8 cellular contexts compared by ENCODE assay signal in the genomic region with DNA sequence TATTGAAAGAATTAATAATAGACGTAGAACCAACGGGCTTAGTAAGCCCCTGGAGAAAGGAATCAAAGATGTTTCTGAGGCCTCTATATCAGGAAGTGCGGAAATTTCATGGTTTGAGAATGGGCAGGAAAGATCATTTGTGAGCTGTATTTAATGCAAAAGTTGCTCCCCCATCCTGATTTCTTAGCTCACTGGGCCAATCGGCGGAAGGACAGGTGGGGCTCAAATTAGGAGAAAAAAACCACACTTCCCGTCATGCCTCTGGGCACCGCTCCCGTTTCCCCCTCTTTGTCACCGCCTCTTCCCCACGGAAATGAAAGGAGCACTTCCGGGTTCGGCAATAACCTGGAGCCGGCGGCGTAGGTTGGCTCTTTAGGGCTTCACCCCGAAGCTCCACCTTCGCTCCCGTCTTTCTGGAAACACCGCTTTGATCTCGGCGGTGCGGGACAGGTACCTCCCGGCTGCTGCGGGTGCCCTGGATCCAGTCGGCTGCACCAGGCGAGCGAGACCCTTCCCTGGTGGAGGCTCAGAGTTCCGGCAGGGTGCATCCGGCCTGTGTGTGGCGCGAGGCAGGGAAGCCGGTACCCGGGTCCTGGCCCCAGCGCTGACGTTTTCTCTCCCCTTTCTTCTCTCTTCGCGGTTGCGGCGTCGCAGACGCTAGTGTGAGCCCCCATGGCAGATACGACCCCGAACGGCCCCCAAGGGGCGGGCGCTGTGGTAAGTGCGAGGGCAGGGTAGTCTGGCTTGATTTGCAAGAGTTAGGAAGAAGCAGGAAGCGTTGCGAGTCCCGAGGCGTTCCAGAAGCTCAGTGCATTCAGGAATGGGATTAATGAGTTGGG. TPM values are rescaled to one million over a fixed set of nuclear protein-coding genes. Genes with fewer than 3 reads are reported as not detected.
DNase-seq lines count a peak whose midpoint lies in the region; ATAC-seq and TF ChIP-seq lines count a peak whose summit lies in the region.

A gene with protein sequence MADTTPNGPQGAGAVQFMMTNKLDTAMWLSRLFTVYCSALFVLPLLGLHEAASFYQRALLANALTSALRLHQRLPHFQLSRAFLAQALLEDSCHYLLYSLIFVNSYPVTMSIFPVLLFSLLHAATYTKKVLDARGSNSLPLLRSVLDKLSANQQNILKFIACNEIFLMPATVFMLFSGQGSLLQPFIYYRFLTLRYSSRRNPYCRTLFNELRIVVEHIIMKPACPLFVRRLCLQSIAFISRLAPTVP (plus strand): TSS at position 617 of the 839 bp plus-strand sequence. CDS start 56 bp downstream, at position 673.

- ATAC-seq in GM19395 (IDR thresholded peaks at IDR 0.05; ENCODE audit: unreplicated experiment) = peak; percentile 95
- peak; percentile 80 for ATAC-seq in HG03565 (IDR thresholded peaks at IDR 0.05; ENCODE audit: unreplicated experiment)

- H3K27ac Mint-ChIP-seq in CD14-positive monocyte = peak within 1 kb of the TSS; percentile 98 to 100 (median 100)

- WGBS in liver = 2% methylated on average over 51 of the region's 51 CpGs

- peaks cover 0 to 4% (median 2%) of the 10 kb centered on the region in 3 donors for H3K27me3 Mint-ChIP-seq in CD14-positive monocyte (ENCODE audit: low read depth in 3 of 3)

- H3K4me1 ChIP-seq in liver (ENCODE audit: control insufficient read depth in 4 of 4, insufficient read depth in 4 of 4, low read length in 3 of 4) = peaks cover 6 to 35% (median 27%) of the 10 kb centered on the region in 4 donors

- peaks cover 64% of the 10 kb centered on the region for H3K4me1 Mint-ChIP-seq in CD14-positive monocyte

- peaks cover 23 to 32% of the 10 kb centered on the region in 2 donors for H3K36me3 Mint-ChIP-seq in CD14-positive monocyte

- peak within 1 kb of the TSS; percentile 82 to 94 (median 93) for H3K4me3 ChIP-seq in liver (ENCODE audit: low read depth in 1 of 3, low read length in 3 of 3)

- DNase-seq in CD14-positive monocyte (ENCODE audit: low spot score) = peak; percentile 85
- peak; percentile 89 for DNase-seq in NCI-H774 (lab: John Stamatoyannopoulos, UW)
- peak; percentile 71 to 75 for DNase-seq in activated CD4-positive, alpha-beta T cell treated with anti-CD3 and anti-CD28 coated beads, Interleukin-2, amount 50 U/mL, for 4 hours
- DNase-seq in dermis microvascular lymphatic vessel endothelial cell (ENCODE audit: low read depth in 2 of 2) = peak; percentile 65 to 86
- DNase-seq in stimulated activated CD4-positive, alpha-beta T cell treated with anti-CD3 and anti-CD28 coated beads, Interleukin-4, amount 100 ng/mL, for 24 hours = peak; percentile 86

- H3K4me3 Mint-ChIP-seq in CD14-positive monocyte = peak within 1 kb of the TSS; percentile 96 to 99

- peak within 1 kb of the TSS; percentile 79 to 85 for H3K9ac ChIP-seq in liver (ENCODE audit: low read depth in 1 of 2, low read length in 2 of 2)

- peaks cover 0 to 3% (median 0%) of the 10 kb centered on the region in 4 donors for H3K36me3 ChIP-seq in liver (ENCODE audit: control insufficient read depth in 4 of 4, insufficient read depth in 3 of 4, low read depth in 1 of 4, low read length in 3 of 4)

- H3K27me3 ChIP-seq in liver (ENCODE audit: control insufficient read depth in 4 of 4, insufficient read depth in 4 of 4, low read length in 3 of 4) = no peaks in the 10 kb centered on the region

- H3K27ac ChIP-seq in liver (ENCODE audit: low read depth in 1 of 2, low read length in 2 of 2) = peak within 1 kb of the TSS; percentile 93 to 97

- peaks cover 0 to 8% (median 4%) of the 10 kb centered on the region in 7 donors for H3K9me3 Mint-ChIP-seq in CD14-positive monocyte

- TF ChIP-seq RAD21 in liver (IDR thresholded peaks at IDR 0.05) = no peak

- TF ChIP-seq CTCF in CD14-positive monocyte (IDR thresholded peaks at IDR 0.05) (no peak), liver (IDR thresholded peaks at IDR 0.05; ENCODE audit: low read depth, low read length, missing input control) (no peak)

- intact Hi-C loops in CD14-positive monocyte (cut with micrococcal nuclease) = loop anchor here (5.0 to 10.0 kb wide), 3 partner anchors 57 to 720 kb away; partner anchors contain the start of genes SLC30A9 (in 2 of the 2) and ATP8A1 (in 1 of the 2)

- no peaks in the 10 kb centered on the region for H3K9me3 ChIP-seq in liver (ENCODE audit: control insufficient read depth in 4 of 4, low read length in 3 of 4)

TF ChIP-seq in liver, 16 proteins besides CTCF, POLR2A, EP300 and RAD21:
- TF ChIP-seq HNF4G (IDR thresholded peaks at IDR 0.05) (no peak), JUND (IDR thresholded peaks at IDR 0.05) (peak in 1 of 2 donors; percentile 38), FOXA1 (IDR thresholded peaks at IDR 0.05) (no peak), RXRA (IDR thresholded peaks at IDR 0.05) (peak in 1 of 2 donors; percentile 23), TAF1 (conservative IDR thresholded peaks at IDR 0.05) (peak; percentile 45), EGR1 (IDR thresholded peaks at IDR 0.05; ENCODE audit: low read depth in 2 of 2) (peak; percentile 88 to 90), YY1 (IDR thresholded peaks at IDR 0.05) (peak; percentile 60), GABPA (IDR thresholded peaks at IDR 0.05 in 1 of 2, conservative IDR thresholded peaks at IDR 0.05 in 1 of 2) (peak; percentile 81 to 96), HNF4A (conservative IDR thresholded peaks at IDR 0.05) (no peak)
- TF ChIP-seq, protein P1, sequence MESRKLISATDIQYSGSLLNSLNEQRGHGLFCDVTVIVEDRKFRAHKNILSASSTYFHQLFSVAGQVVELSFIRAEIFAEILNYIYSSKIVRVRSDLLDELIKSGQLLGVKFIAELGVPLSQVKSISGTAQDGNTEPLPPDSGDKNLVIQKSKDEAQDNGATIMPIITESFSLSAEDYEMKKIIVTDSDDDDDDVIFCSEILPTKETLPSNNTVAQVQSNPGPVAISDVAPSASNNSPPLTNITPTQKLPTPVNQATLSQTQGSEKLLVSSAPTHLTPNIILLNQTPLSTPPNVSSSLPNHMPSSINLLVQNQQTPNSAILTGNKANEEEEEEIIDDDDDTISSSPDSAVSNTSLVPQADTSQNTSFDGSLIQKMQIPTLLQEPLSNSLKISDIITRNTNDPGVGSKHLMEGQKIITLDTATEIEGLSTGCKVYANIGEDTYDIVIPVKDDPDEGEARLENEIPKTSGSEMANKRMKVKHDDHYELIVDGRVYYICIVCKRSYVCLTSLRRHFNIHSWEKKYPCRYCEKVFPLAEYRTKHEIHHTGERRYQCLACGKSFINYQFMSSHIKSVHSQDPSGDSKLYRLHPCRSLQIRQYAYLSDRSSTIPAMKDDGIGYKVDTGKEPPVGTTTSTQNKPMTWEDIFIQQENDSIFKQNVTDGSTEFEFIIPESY (IDR thresholded peaks at IDR 0.05) = peak; percentile 17
- TF ChIP-seq, protein P2, sequence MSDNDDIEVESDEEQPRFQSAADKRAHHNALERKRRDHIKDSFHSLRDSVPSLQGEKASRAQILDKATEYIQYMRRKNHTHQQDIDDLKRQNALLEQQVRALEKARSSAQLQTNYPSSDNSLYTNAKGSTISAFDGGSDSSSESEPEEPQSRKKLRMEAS (IDR thresholded peaks at IDR 0.05) = peak; percentile 90

RNA-seq across cellular contexts. Expression of the gene that starts here (rescaled TPM):
- polyA plus RNA-seq in CD14-positive monocyte = 10 to 100 TPM; 60.7 to 61.6 TPM
- total RNA-seq in dermis microvascular lymphatic vessel endothelial cell = 36.5 and 49.9 TPM in 2 replicates
- total RNA-seq in liver = 10 to 100 TPM; 28.8 to 49.0 TPM
- polyA plus RNA-seq in liver = 10 to 100 TPM; 20.8 to 34.7 TPM

Comparison
In these comparisons a context has a peak if more than half of its experiments do, and no peak if none do; other contexts are left out.
1. Peak in every context shown above with its lines: DNase-seq, ATAC-seq, H3K4me3 ChIP-seq and H3K27ac ChIP-seq.